In the genomic region with DNA sequence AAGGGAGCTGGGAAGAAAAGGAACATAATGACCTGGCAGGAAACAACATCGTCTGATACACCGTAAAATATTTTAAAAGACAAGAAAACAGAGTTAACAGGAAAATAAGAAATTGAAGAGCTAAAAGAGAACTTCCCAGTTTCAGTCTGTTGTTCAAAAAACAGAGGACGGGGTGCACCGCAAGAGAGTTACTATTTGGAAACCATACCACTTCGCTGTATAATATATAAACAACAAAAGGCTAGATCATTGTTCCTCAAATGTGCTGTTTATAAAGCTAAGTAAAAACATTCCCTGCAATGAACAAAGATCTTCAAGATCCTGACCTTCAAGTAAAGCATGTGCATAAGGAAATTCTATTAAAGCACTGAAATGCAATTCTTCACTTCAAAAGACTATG, we compare ENCODE assay signal across 8 cellular contexts. TPM values are rescaled to one million over a fixed set of nuclear protein-coding genes. Genes with fewer than 3 reads are reported as not detected.
DNase-seq lines count a peak whose midpoint lies in the region; ATAC-seq and TF ChIP-seq lines count a peak whose summit lies in the region.

No MANE protein-coding gene starts in this region.

- peaks cover 18% of the 10 kb centered on the region for H3K4me1 Mint-ChIP-seq in stimulated activated naive CD8-positive, alpha-beta T cell treated with anti-CD3 and anti-CD28 coated beads, Interleukin-15, amount 100 ng/mL, for 72 hours

- TF ChIP-seq CTCF in VCaP (conservative IDR thresholded peaks at IDR 0.05): no peak

- peak overlapping the region in 1 of 2 donors; percentile 95 for H3K27ac Mint-ChIP-seq in stimulated activated naive CD8-positive, alpha-beta T cell treated with anti-CD3 and anti-CD28 coated beads, Interleukin-15, amount 100 ng/mL, for 72 hours

- H3K4me3 Mint-ChIP-seq in stimulated activated naive CD8-positive, alpha-beta T cell treated with anti-CD3 and anti-CD28 coated beads, Interleukin-15, amount 100 ng/mL, for 72 hours: peak overlapping the region; percentile 87 to 97

- H3K9me3 Mint-ChIP-seq in stimulated activated naive CD8-positive, alpha-beta T cell treated with anti-CD3 and anti-CD28 coated beads, Interleukin-15, amount 100 ng/mL, for 72 hours: no peaks in the 10 kb centered on the region

- no peaks in the 10 kb centered on the region for H3K27me3 ChIP-seq in right cardiac atrium (ENCODE audit: control insufficient read depth, insufficient read depth)

- peak overlapping the region; percentile 99 for H3K4me3 ChIP-seq in right cardiac atrium (ENCODE audit: low read length)

- intact Hi-C loops in right cardiac atrium (cut with DNase I): loop anchor here in 1 of 4 donors (10.0 kb wide), 2 partner anchors 95 to 125 kb away; a partner anchor contains a TSS

- H3K27me3 Mint-ChIP-seq in stimulated activated naive CD8-positive, alpha-beta T cell treated with anti-CD3 and anti-CD28 coated beads, Interleukin-15, amount 100 ng/mL, for 72 hours: no peaks in the 10 kb centered on the region

- ATAC-seq in right cardiac atrium (no peak), GM18517 (IDR thresholded peaks at IDR 0.05; ENCODE audit: unreplicated experiment) (no peak), GM19455 (IDR thresholded peaks at IDR 0.05; ENCODE audit: unreplicated experiment) (no peak)
- ATAC-seq in stimulated activated naive CD8-positive, alpha-beta T cell treated with anti-CD3 and anti-CD28 coated beads, Interleukin-15, amount 100 ng/mL, for 72 hours: no peak

- H3K27ac ChIP-seq in VCaP (peak overlapping the region; percentile 97), right cardiac atrium (ENCODE audit: low read length) (no peak overlapping the region)

- 32% methylated on average over 5 of the region's 5 CpGs for WGBS in right cardiac atrium

- no peaks in the 10 kb centered on the region for H3K9me3 ChIP-seq in right cardiac atrium (ENCODE audit: control insufficient read depth, low read length)

- DNase-seq in NOMO-1 treated with DMSO at 0.1 percent for 48 hours (lab: John Stamatoyannopoulos, UW; ENCODE audit: unreplicated experiment) (peak; percentile 72), NOMO-1 treated with dmso at 0.1 percent for 144 hours (lab: John Stamatoyannopoulos, UW; ENCODE audit: unreplicated experiment) (no peak), right cardiac atrium (no peak), RKO (ENCODE audit: low spot score) (no peak)
- DNase-seq in stimulated activated naive CD8-positive, alpha-beta T cell treated with anti-CD3 and anti-CD28 coated beads, Interleukin-15, amount 100 ng/mL, for 72 hours: no peak

- H3K4me1 ChIP-seq in right cardiac atrium (ENCODE audit: control insufficient read depth, insufficient read depth, low read length): peaks cover 6% of the 10 kb centered on the region

RNA-seq across cellular contexts. Expression of a gene that starts 2.1 kb away (rescaled TPM):
- 10 to 100 TPM; 37.9 to 46.2 (median 42.9) TPM for total RNA-seq in right cardiac atrium
- polyA plus RNA-seq in right cardiac atrium: 21.4 TPM
